ENCODE assay signal across 2 cellular contexts in genomic region chr1:34750610-34751009, GRCh38.
TF ChIP-seq lines count a peak whose summit lies in the region.

No MANE protein-coding gene starts in this region.

TF ChIP-seq in GM23338, 12 proteins besides CTCF, POLR2A, EP300 and RAD21:
- TF ChIP-seq NANOG (IDR thresholded peaks at IDR 0.05; ENCODE audit: borderline replicate concordance), result no peak
TF ChIP-seq in GM23338: peak in this region for 0.

TF ChIP-seq in HepG2, 621 proteins besides CTCF, POLR2A, EP300 and RAD21:
- TF ChIP-seq ZNF558 (CRISPR knock-in tag; IDR thresholded peaks at IDR 0.05; ENCODE audit: borderline replicate concordance) (no peak), RFXANK (CRISPR knock-in tag; IDR thresholded peaks at IDR 0.05) (no peak), AKAP8 (CRISPR knock-in tag; IDR thresholded peaks at IDR 0.05) (no peak), PAWR (CRISPR knock-in tag; IDR thresholded peaks at IDR 0.05; ENCODE audit: borderline replicate concordance) (no peak), ZNF224 (CRISPR knock-in tag; IDR thresholded peaks at IDR 0.05) (no peak), NFE2L2 (IDR thresholded peaks at IDR 0.05; ENCODE audit: low read length) (peak; percentile 57; the same call in 1 of the 2 replicates)
